ENCODE assay signal across 10 cellular contexts in genomic region chr2:134391751-134392160, GRCh38.
A peak's percentile ranks its signal among the peaks of the same experiment; 100 is the strongest.
DNase-seq lines count a peak whose midpoint lies in the region; ATAC-seq and TF ChIP-seq lines count a peak whose summit lies in the region.
"Had no signal": no experiment of that assay in that cellular context is flagged by ENCODE, and none has a peak within 500 bp of the region (broad histone marks: within the 10 kb centered on the region; RNA-seq: fewer than 3 reads in every experiment).

No MANE protein-coding gene starts in this region.

- peak; percentile 82 for ATAC-seq in GM18858 (IDR thresholded peaks at IDR 0.05; ENCODE audit: unreplicated experiment)
- ATAC-seq: body of pancreas, lower lobe of right lung had no signal

- H3K36me3 Mint-ChIP-seq in HFFc6 (ENCODE audit: low read depth): peaks cover 25% of the 10 kb centered on the region

- peaks cover 1% of the 10 kb centered on the region; the same call in 1 of the 2 replicates for H3K27me3 Mint-ChIP-seq in HFFc6 (ENCODE audit: insufficient read depth)

- DNase-seq in HFFc6: no peak
- peak; percentile 22 for DNase-seq in kidney glomerular epithelial cell (lab: John Stamatoyannopoulos, UW)
- no peak for DNase-seq in NCI-H128 (lab: John Stamatoyannopoulos, UW; ENCODE audit: unreplicated experiment)
- DNase-seq in NCI-H1417 treated with DMSO at 0.1 percent for 48 hours (lab: John Stamatoyannopoulos, UW): no peak
- DNase-seq in SHP77 (lab: John Stamatoyannopoulos, UW): no peak
- no peak for DNase-seq in activated gamma-delta T cell (lab: John Stamatoyannopoulos, UW)
- DNase-seq: lower lobe of right lung had no signal

- H3K9me3 Mint-ChIP-seq in HFFc6: no peaks in the 10 kb centered on the region

- peak overlapping the region; percentile 2; the same call in 1 of the 2 replicates for H3K27ac Mint-ChIP-seq in HFFc6

- H3K4me3 Mint-ChIP-seq in HFFc6: no peak overlapping the region

- TF ChIP-seq EP300 in Ishikawa (IDR thresholded peaks at IDR 0.05; ENCODE audit: borderline replicate concordance): peak; percentile 53; the same call in 1 of the 2 replicates

- H3K4me1 Mint-ChIP-seq in HFFc6 (ENCODE audit: low read depth): peaks cover 49% of the 10 kb centered on the region

- TF ChIP-seq RAD21 in Ishikawa (IDR thresholded peaks at IDR 0.05; ENCODE audit: low read depth): no peak

- no peak for TF ChIP-seq CTCF in HFFc6 (IDR thresholded peaks at IDR 0.05)

TF ChIP-seq in Ishikawa, 13 proteins besides CTCF, POLR2A, EP300 and RAD21:
- no peak for TF ChIP-seq YY1 (IDR thresholded peaks at IDR 0.05; ENCODE audit: low read depth)
- 0 out of 2 replicates have a peak, but pooled peaks have one; percentile 41 for TF ChIP-seq TCF12 (IDR thresholded peaks at IDR 0.05; ENCODE audit: low read depth)
TF ChIP-seq in Ishikawa: peak in this region for 1.
